8 cellular contexts compared by ENCODE assay signal in the genomic region with DNA sequence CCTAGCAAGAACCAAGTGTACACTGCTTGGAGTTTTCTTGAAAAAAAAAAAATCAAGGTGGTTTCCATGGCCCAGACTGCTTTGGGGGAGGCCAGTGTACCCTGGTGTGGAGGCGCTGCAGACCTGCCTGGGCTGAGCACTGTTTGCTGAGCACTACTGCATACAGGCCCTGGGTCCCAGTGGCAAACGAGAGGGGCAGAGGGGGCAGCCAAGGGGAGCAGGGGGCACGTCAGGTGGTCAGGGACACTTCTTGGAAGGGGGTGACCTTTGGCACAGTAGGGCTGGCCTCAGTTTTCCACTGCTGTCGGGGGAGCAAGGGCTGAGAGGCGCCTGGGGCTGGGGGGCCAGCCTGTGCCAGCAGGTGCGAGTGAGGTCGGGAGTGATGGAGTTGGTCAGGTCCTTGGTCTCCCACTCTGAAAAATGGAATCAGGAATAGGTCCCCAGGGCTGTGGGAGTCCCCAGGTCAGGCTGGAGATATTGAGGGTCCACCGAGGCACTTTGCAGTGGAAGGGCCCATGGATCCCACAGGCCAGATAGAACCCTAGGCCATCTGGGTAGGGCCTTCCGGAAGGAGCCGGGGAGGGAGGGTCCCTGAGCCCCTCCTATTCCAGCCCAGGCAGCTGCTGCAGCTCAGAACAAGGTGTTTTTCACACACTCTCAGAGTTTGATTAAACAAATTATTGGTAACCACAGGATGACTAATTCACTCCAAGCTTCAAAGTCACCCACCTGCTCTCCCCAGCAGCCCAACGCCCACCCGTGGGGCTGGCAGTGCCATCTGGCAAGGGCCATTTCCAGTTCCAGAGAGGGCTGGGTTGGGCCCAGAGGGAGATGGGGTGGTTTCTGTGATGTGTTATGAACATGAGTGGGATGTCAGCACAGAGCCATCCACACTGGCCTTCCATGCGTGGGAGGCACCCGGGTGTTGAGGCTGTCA. TPM values are rescaled to one million over a fixed set of nuclear protein-coding genes. Genes with fewer than 3 reads are reported as not detected.
DNase-seq lines count a peak whose midpoint lies in the region; ATAC-seq and TF ChIP-seq lines count a peak whose summit lies in the region.

No MANE protein-coding gene starts in this region.

- no peak for TF ChIP-seq POLR2A in upper lobe of left lung (IDR thresholded peaks at IDR 0.05)

- H3K27ac ChIP-seq in DND-41 (ENCODE audit: low read length) (no peak overlapping the region), RWPE1 (peak overlapping the region; percentile 80), neural cell (ENCODE audit: low read length) (no peak overlapping the region), upper lobe of left lung (peak overlapping the region in 2 of 4 donors; percentile 66 to 78)

- WGBS in upper lobe of left lung, 2 donors, result 80% methylated on average over 11 to 14 of the region's 14 CpGs

- CTCF ChIA-PET in RWPE1 (lab: Yijun Ruan, JAX), result interaction anchor here (0.6 kb wide), 2 partner anchors 36 to 399 kb away, joined by 3 to 4 read pairs; no protein-coding TSS in a partner anchor

- no peak for ATAC-seq in DND-41 (ENCODE audit: insufficient read depth, low read depth)
- no peak for ATAC-seq in upper lobe of left lung (ENCODE audit: low FRiP score in 2 of 2)
- no peak for ATAC-seq in HG03378 (IDR thresholded peaks at IDR 0.05; ENCODE audit: unreplicated experiment)
- ATAC-seq in left colon, result no peak
- ATAC-seq in HG02938 (IDR thresholded peaks at IDR 0.05; ENCODE audit: unreplicated experiment), result no peak

- TF ChIP-seq EP300 in neural cell (conservative IDR thresholded peaks at IDR 0.05; ENCODE audit: poor library complexity, severe bottlenecking) (no peak), upper lobe of left lung (IDR thresholded peaks at IDR 0.05) (no peak)

- intact Hi-C loops in left colon (cut with DNase I, micrococcal nuclease), result no loop called here

- peak; percentile 54 for DNase-seq in DND-41
- no peak for DNase-seq in RWPE1 (ENCODE audit: low spot score)
- peak; percentile 34 for DNase-seq in astrocyte of the hippocampus (ENCODE audit: low read depth, low spot score)
- no peak for DNase-seq in upper lobe of left lung
- no peak for DNase-seq in left colon

- H3K36me3 ChIP-seq in DND-41 (ENCODE audit: insufficient read depth, low read length), result no peaks in the 10 kb centered on the region
- no peaks in the 10 kb centered on the region for H3K36me3 ChIP-seq in neural cell (ENCODE audit: insufficient read depth, low read length)
- H3K36me3 ChIP-seq in upper lobe of left lung, result no peaks in the 10 kb centered on the region

- H3K9me2 ChIP-seq in neural cell (ENCODE audit: insufficient read depth, low read length), result no peaks in the 10 kb centered on the region

- H3F3A ChIP-seq in neural cell (ENCODE audit: insufficient read depth, low read length, poor library complexity, severe bottlenecking), result no peaks in the 10 kb centered on the region

- H3K4me3 ChIP-seq in DND-41 (ENCODE audit: low read depth in 1 of 2, low read length in 2 of 2), result no peak overlapping the region
- H3K4me3 ChIP-seq in neural cell (ENCODE audit: low read length), result peak overlapping the region; percentile 67
- H3K4me3 ChIP-seq in upper lobe of left lung, result peak overlapping the region in 3 of 4 donors; percentile 66 to 70 (median 66)

- H3K79me2 ChIP-seq in DND-41 (ENCODE audit: insufficient read depth, low read length) (no peaks in the 10 kb centered on the region), neural cell (replicated peaks; ENCODE audit: insufficient read depth, low read length) (no peaks in the 10 kb centered on the region)

- H2AFZ ChIP-seq in DND-41 (ENCODE audit: low read depth, low read length) (no peak overlapping the region), neural cell (ENCODE audit: low read depth, low read length) (no peak overlapping the region)

- no peak for TF ChIP-seq CTCF in DND-41 (IDR thresholded peaks at IDR 0.05; ENCODE audit: borderline replicate concordance, extremely low read depth, low read length, poor library complexity, severe bottlenecking)
- TF ChIP-seq CTCF in RWPE1 (conservative IDR thresholded peaks at IDR 0.05; ENCODE audit: low read depth), result no peak
- no peak for TF ChIP-seq CTCF in neural cell (IDR thresholded peaks at IDR 0.05; ENCODE audit: poor library complexity, severe bottlenecking)
- no peak for TF ChIP-seq CTCF in upper lobe of left lung (IDR thresholded peaks at IDR 0.05)

- peak overlapping the region; percentile 83 for H3K4me2 ChIP-seq in DND-41 (ENCODE audit: insufficient read depth, low read length)
- no peak overlapping the region for H3K4me2 ChIP-seq in neural cell (ENCODE audit: low read length)

- no peak for TF ChIP-seq RAD21 in neural cell (conservative IDR thresholded peaks at IDR 0.05)

- POLR2A ChIA-PET in RWPE1 (lab: Yijun Ruan, JAX; ENCODE audit: low non-redundant PET), result interaction anchor here (0.5 kb wide), 1 partner anchor 333 kb away, joined by 3 read pairs; no protein-coding TSS in a partner anchor

- H3K9me3 ChIP-seq in DND-41 (ENCODE audit: insufficient read depth, low read length, severe bottlenecking) (no peaks in the 10 kb centered on the region), neural cell (ENCODE audit: low read length) (no peaks in the 10 kb centered on the region), upper lobe of left lung (no peaks in the 10 kb centered on the region)

- H4K20me1 ChIP-seq in DND-41 (ENCODE audit: insufficient read depth, low read length) (peaks cover 78% of the 10 kb centered on the region), neural cell (ENCODE audit: insufficient read depth) (no peaks in the 10 kb centered on the region)

- peaks cover 32% of the 10 kb centered on the region for H3K27me3 ChIP-seq in DND-41 (ENCODE audit: insufficient read depth, low read length, poor library complexity)
- H3K27me3 ChIP-seq in neural cell (ENCODE audit: insufficient read depth, low read depth, low read length), result peaks cover 22% of the 10 kb centered on the region
- peaks cover 0 to 13% (median 0%) of the 10 kb centered on the region in 4 donors for H3K27me3 ChIP-seq in upper lobe of left lung

- H3K4me1 ChIP-seq in DND-41 (ENCODE audit: insufficient read depth, low read length), result peaks cover 41% of the 10 kb centered on the region
- peaks cover 28 to 46% (median 36%) of the 10 kb centered on the region in 4 donors for H3K4me1 ChIP-seq in upper lobe of left lung

- no peak overlapping the region for H3K9ac ChIP-seq in DND-41 (ENCODE audit: low read depth, low read length)
- H3K9ac ChIP-seq in neural cell (ENCODE audit: low read length), result no peak overlapping the region

TF ChIP-seq in neural cell, 6 proteins besides CTCF, POLR2A, EP300 and RAD21:
- TF ChIP-seq EZH2 (IDR thresholded peaks at IDR 0.05; ENCODE audit: borderline replicate concordance, insufficient read depth, low read length, poor library complexity, severe bottlenecking), result no peak
- no peak for TF ChIP-seq TAF1 (IDR thresholded peaks at IDR 0.05; ENCODE audit: low read depth)
- no peak for TF ChIP-seq MXI1 (conservative IDR thresholded peaks at IDR 0.05; ENCODE audit: poor library complexity, severe bottlenecking)
- TF ChIP-seq, protein P1, sequence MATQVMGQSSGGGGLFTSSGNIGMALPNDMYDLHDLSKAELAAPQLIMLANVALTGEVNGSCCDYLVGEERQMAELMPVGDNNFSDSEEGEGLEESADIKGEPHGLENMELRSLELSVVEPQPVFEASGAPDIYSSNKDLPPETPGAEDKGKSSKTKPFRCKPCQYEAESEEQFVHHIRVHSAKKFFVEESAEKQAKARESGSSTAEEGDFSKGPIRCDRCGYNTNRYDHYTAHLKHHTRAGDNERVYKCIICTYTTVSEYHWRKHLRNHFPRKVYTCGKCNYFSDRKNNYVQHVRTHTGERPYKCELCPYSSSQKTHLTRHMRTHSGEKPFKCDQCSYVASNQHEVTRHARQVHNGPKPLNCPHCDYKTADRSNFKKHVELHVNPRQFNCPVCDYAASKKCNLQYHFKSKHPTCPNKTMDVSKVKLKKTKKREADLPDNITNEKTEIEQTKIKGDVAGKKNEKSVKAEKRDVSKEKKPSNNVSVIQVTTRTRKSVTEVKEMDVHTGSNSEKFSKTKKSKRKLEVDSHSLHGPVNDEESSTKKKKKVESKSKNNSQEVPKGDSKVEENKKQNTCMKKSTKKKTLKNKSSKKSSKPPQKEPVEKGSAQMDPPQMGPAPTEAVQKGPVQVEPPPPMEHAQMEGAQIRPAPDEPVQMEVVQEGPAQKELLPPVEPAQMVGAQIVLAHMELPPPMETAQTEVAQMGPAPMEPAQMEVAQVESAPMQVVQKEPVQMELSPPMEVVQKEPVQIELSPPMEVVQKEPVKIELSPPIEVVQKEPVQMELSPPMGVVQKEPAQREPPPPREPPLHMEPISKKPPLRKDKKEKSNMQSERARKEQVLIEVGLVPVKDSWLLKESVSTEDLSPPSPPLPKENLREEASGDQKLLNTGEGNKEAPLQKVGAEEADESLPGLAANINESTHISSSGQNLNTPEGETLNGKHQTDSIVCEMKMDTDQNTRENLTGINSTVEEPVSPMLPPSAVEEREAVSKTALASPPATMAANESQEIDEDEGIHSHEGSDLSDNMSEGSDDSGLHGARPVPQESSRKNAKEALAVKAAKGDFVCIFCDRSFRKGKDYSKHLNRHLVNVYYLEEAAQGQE (IDR thresholded peaks at IDR 0.05; ENCODE audit: borderline replicate concordance), result no peak
- TF ChIP-seq POLR2AphosphoS5 (IDR thresholded peaks at IDR 0.05), result no peak
- TF ChIP-seq SMC3 (conservative IDR thresholded peaks at IDR 0.05; ENCODE audit: poor library complexity), result no peak

RNA-seq across cellular contexts. Expression of a gene that starts 3.5 kb away (rescaled TPM):
- polyA plus RNA-seq in neural cell, result 0.41 and 0.60 TPM in 2 replicates
- polyA minus RNA-seq in neural cell, result 2.1 and 2.2 TPM in 2 replicates
- 1 to 10 TPM; 1.0 to 8.4 (median 3.3) TPM for total RNA-seq in upper lobe of left lung
- 10 to 100 TPM in 1 of 2 donors, 1 to 10 TPM in 1; 8.0 to 11.3 TPM for total RNA-seq in left colon

Comparison
In these comparisons a context has a peak if more than half of its experiments do, and no peak if none do; other contexts are left out.
1. DNase-seq: peak in DND-41 (single experiment) and astrocyte of the hippocampus (single experiment); none in RWPE1 (single experiment), upper lobe of left lung (0 of 2) and left colon (0 of 2).
2. H3K4me3 ChIP-seq: peak in neural cell (single experiment) and upper lobe of left lung (3 of 4); none in DND-41 (0 of 2).